ENCODE assay signal across 8 cellular contexts in genomic region chr9:37408933-37409710, GRCh38. TPM values are rescaled to one million over a fixed set of nuclear protein-coding genes. Genes with fewer than 3 reads are reported as not detected.
DNase-seq lines count a peak whose midpoint lies in the region; ATAC-seq and TF ChIP-seq lines count a peak whose summit lies in the region.

No MANE protein-coding gene starts in this region.

- H3K36me3 Mint-ChIP-seq in chondrocyte (ENCODE audit: low read depth): no peaks in the 10 kb centered on the region

- no peak overlapping the region for H3K27ac Mint-ChIP-seq in chondrocyte (ENCODE audit: unreplicated experiment)

- H3K9me3 Mint-ChIP-seq in chondrocyte (ENCODE audit: low read depth): no peaks in the 10 kb centered on the region

- TF ChIP-seq CTCF in chondrocyte (IDR thresholded peaks at IDR 0.05): no peak

- peaks cover 17% of the 10 kb centered on the region for H3K4me1 Mint-ChIP-seq in chondrocyte (ENCODE audit: low read depth)

- peak; percentile 75 for DNase-seq in NK-92 treated with Interleukin-12 subunit alpha and Interleukin-12 subunit beta, amount 100 ng/mL, for 24 hours (lab: John Stamatoyannopoulos, UW)
- DNase-seq in NK-92 (lab: John Stamatoyannopoulos, UW; ENCODE audit: unreplicated experiment) (no peak), activated T-cell treated with anti-CD3 and anti-CD28 coated beads for 4 hours (peak; percentile 21), NCI-H1417 (lab: John Stamatoyannopoulos, UW) (no peak), iPS-NIHi11 (ENCODE audit: low spot score) (no peak), chondrocyte (ENCODE audit: low spot score) (no peak)
- DNase-seq in stimulated activated CD4-positive, alpha-beta T cell treated with anti-CD3 and anti-CD28 coated beads, TNF-alpha, amount 100 ng/mL, for 48 hours (ENCODE audit: low read depth in 3 of 3): peak; percentile 52 to 65 (median 53)

- H3K27me3 Mint-ChIP-seq in chondrocyte (ENCODE audit: low read depth): no peaks in the 10 kb centered on the region

- no peak overlapping the region for H3K4me3 Mint-ChIP-seq in chondrocyte (ENCODE audit: unreplicated experiment)

- ATAC-seq in HG03442 (IDR thresholded peaks at IDR 0.05; ENCODE audit: unreplicated experiment): peak; percentile 87

RNA-seq across cellular contexts. Expression of gene GRHPR, which starts 13.4 kb away (rescaled TPM):
- total RNA-seq in chondrocyte: 84.3 to 101 TPM (median 86.3 TPM) in 3 replicates

RNA-seq across cellular contexts. Expression of gene ZBTB5, which starts 56.1 kb away (rescaled TPM):
- total RNA-seq in chondrocyte: 14.1 to 15.3 TPM (median 14.5 TPM) in 3 replicates

Comparison
In these comparisons a context has a peak if more than half of its experiments do, and no peak if none do; other contexts are left out.
1. DNase-seq: peak in NK-92 treated with Interleukin-12 subunit alpha and Interleukin-12 subunit beta, amount 100 ng/mL, for 24 hours (single experiment), activated T-cell treated with anti-CD3 and anti-CD28 coated beads for 4 hours (single experiment) and stimulated activated CD4-positive, alpha-beta T cell treated with anti-CD3 and anti-CD28 coated beads, TNF-alpha, amount 100 ng/mL, for 48 hours (3 of 3); none in NK-92 (single experiment), NCI-H1417 (0 of 3), iPS-NIHi11 (single experiment) and chondrocyte (single experiment).